ENCODE assay signal across 11 cellular contexts in genomic region chr5:74642543-74642863, GRCh38. TPM values are rescaled to one million over a fixed set of nuclear protein-coding genes. Genes with fewer than 3 reads are reported as not detected.
DNase-seq lines count a peak whose midpoint lies in the region; ATAC-seq and TF ChIP-seq lines count a peak whose summit lies in the region.
"Had no signal": no experiment of that assay in that cellular context is flagged by ENCODE, and none has a peak within 500 bp of the region (broad histone marks: within the 10 kb centered on the region; RNA-seq: fewer than 3 reads in every experiment).

No MANE protein-coding gene starts in this region.

- H4K91ac ChIP-seq in H9 (ENCODE audit: insufficient read length, low read depth, low read length) = no peak overlapping the region

- H3K23me2 ChIP-seq in H9 (ENCODE audit: insufficient read length, low read depth, low read length, poor library complexity, severe bottlenecking) = peaks cover 27% of the 10 kb centered on the region

- peaks cover 21 to 33% of the 10 kb centered on the region in 2 experiments for H3K4me1 Mint-ChIP-seq in H9
- H3K4me1 Mint-ChIP-seq in activated T-helper 17 cell treated with anti-CD3 and anti-CD28 coated beads, Interleukin-2, amount 50 U/mL, for 72 hours = peaks cover 19% of the 10 kb centered on the region
- H3K4me1 Mint-ChIP-seq in activated T-cell treated with anti-CD3 and anti-CD28 coated beads, Interleukin-2, amount 50 U/mL, for 72 hours (ENCODE audit: low read depth) = peaks cover 50% of the 10 kb centered on the region

- H3K27me3 ChIP-seq in H9 (ENCODE audit: insufficient read depth, low read length) = peaks cover 3% of the 10 kb centered on the region; the same call in 1 of the 2 replicates
- H3K27me3 ChIP-seq in iPS-15b (ENCODE audit: control insufficient read depth, insufficient read depth, low read length) = peaks cover 44% of the 10 kb centered on the region
- H3K27me3 ChIP-seq in psoas muscle (ENCODE audit: insufficient read depth in 3 of 3, low read length in 2 of 3) = no peaks in the 10 kb centered on the region
- H3K27me3 ChIP-seq: testis had no signal

- H3K4me2 ChIP-seq in H9 (ENCODE audit: insufficient read depth, insufficient read length, low read length) = peak overlapping the region; percentile 96

- H3K27ac ChIP-seq in H9 (ENCODE audit: insufficient read length, low read depth, low read length) (no peak overlapping the region), psoas muscle (peak overlapping the region; percentile 82), caudate nucleus (ENCODE audit: low read depth, low read length) (no peak overlapping the region)

- H2BK20ac ChIP-seq in H9 (ENCODE audit: low read depth, low read length, poor library complexity, severe bottlenecking) = no peak overlapping the region

- intact Hi-C loops in psoas muscle (cut with DNase I) = loop anchor here (5.0 to 10.0 kb wide), 5 partner anchors 348 to 655 kb away; no protein-coding TSS in a partner anchor

- H3K4ac ChIP-seq in H9 (ENCODE audit: low read depth, low read length) = no peak overlapping the region

- H3K9me3 ChIP-seq in H9 (ENCODE audit: control insufficient read depth, low read depth, low read length) (no peaks in the 10 kb centered on the region), iPS-15b (ENCODE audit: control insufficient read depth, insufficient read depth, low read length) (no peaks in the 10 kb centered on the region), psoas muscle (no peaks in the 10 kb centered on the region)
- H3K9me3 ChIP-seq: testis had no signal

- no peak overlapping the region for H4K8ac ChIP-seq in H9 (replicated peaks; ENCODE audit: insufficient read length, low read depth, low read length)

- H3K4me1 ChIP-seq in H9 (ENCODE audit: insufficient read depth, low read length) (peaks cover 4% of the 10 kb centered on the region; the same call in 1 of the 2 replicates), iPS-15b (ENCODE audit: control insufficient read depth, insufficient read depth, low read length) (peaks cover 9% of the 10 kb centered on the region), psoas muscle (peaks cover 18% of the 10 kb centered on the region)

- H3K9me3 Mint-ChIP-seq in H9 = no peaks in the 10 kb centered on the region
- H3K9me3 Mint-ChIP-seq in activated T-helper 17 cell treated with anti-CD3 and anti-CD28 coated beads, Interleukin-2, amount 50 U/mL, for 72 hours = no peaks in the 10 kb centered on the region
- H3K9me3 Mint-ChIP-seq in activated T-cell treated with anti-CD3 and anti-CD28 coated beads, Interleukin-2, amount 50 U/mL, for 72 hours = no peaks in the 10 kb centered on the region
- H3K9me3 Mint-ChIP-seq: activated CD4-positive, alpha-beta memory T cell treated with anti-CD3 and anti-CD28 coated beads, Interleukin-2, amount 10 ng/mL, durations not matched to agents 7 days and 5 days; T-helper 1 cell treated with Interleukin-12 subunit alpha and Interleukin-12 subunit beta and Interleukin-4 antibody, amounts not matched to agents 30 μg/mL and 1 μg/mL, for 36 hours had no signal

- H3K56ac ChIP-seq in H9 (ENCODE audit: insufficient read length, low read depth, low read length) = no peak overlapping the region

- H2BK15ac ChIP-seq in H9 (ENCODE audit: low read depth, low read length) = no peak overlapping the region

- ATAC-seq in activated T-helper 17 cell treated with anti-CD3 and anti-CD28 coated beads, Interleukin-2, amount 50 U/mL, for 72 hours (replicated peaks) = no peak
- ATAC-seq in psoas muscle = no peak
- no peak for ATAC-seq in activated T-cell treated with anti-CD3 and anti-CD28 coated beads, Interleukin-2, amount 50 U/mL, for 72 hours (replicated peaks in 1 of 2)

- no peak overlapping the region for H3K27ac Mint-ChIP-seq in H9
- no peak overlapping the region for H3K27ac Mint-ChIP-seq in activated T-helper 17 cell treated with anti-CD3 and anti-CD28 coated beads, Interleukin-2, amount 50 U/mL, for 72 hours
- H3K27ac Mint-ChIP-seq in activated T-cell treated with anti-CD3 and anti-CD28 coated beads, Interleukin-2, amount 50 U/mL, for 72 hours = no peak overlapping the region
- H3K27ac Mint-ChIP-seq: activated CD4-positive, alpha-beta memory T cell treated with anti-CD3 and anti-CD28 coated beads, Interleukin-2, amount 10 ng/mL, durations not matched to agents 7 days and 5 days; T-helper 1 cell treated with Interleukin-12 subunit alpha and Interleukin-12 subunit beta and Interleukin-4 antibody, amounts not matched to agents 30 μg/mL and 1 μg/mL, for 36 hours had no signal

- no peaks in the 10 kb centered on the region for H3K79me1 ChIP-seq in H9 (ENCODE audit: insufficient read depth, low read depth, low read length, poor library complexity, severe bottlenecking)

- H4K20me1 ChIP-seq in H9 (ENCODE audit: control insufficient read depth, insufficient read depth, insufficient read length) = no peaks in the 10 kb centered on the region

- no peak overlapping the region for H3T11ph ChIP-seq in H9 (ENCODE audit: low read length)

- no peak for DNase-seq in H9
- DNase-seq in psoas muscle = no peak
- no peak for DNase-seq in NCI-H524 treated with DMSO at 0.1 percent for 48 hours (lab: John Stamatoyannopoulos, UW)
- DNase-seq in activated T-cell treated with anti-CD3 and anti-CD28 coated beads, Interleukin-2, amount 50 U/mL, for 72 hours = no peak
- DNase-seq in caudate nucleus (lab: John Stamatoyannopoulos, UW) = no peak
- DNase-seq in NOMO-1 treated with DMSO at 0.1 percent for 48 hours (lab: John Stamatoyannopoulos, UW; ENCODE audit: unreplicated experiment) = no peak
- DNase-seq: activated CD4-positive, alpha-beta memory T cell treated with anti-CD3 and anti-CD28 coated beads, Interleukin-2, amount 10 ng/mL, durations not matched to agents 7 days and 5 days had no signal

- no peaks in the 10 kb centered on the region for H3K36me3 ChIP-seq in iPS-15b (ENCODE audit: control insufficient read depth, insufficient read depth, low read length)
- no peaks in the 10 kb centered on the region for H3K36me3 ChIP-seq in psoas muscle (ENCODE audit: insufficient read depth in 1 of 2, low read depth in 1 of 2)

- no peak overlapping the region for H2AFZ ChIP-seq in H9 (ENCODE audit: low read length)

- H2AK5ac ChIP-seq in H9 (ENCODE audit: insufficient read length, low read length) = no peak overlapping the region

- no peak overlapping the region for H3K18ac ChIP-seq in H9 (ENCODE audit: insufficient read length, low read depth, low read length)

- no CpG with 5 or more reads among the region's 6 CpGs for WGBS in H9 (ENCODE audit: extremely low coverage, insufficient read length, low lambda C conversion rate)
- WGBS in psoas muscle, 3 donors = 84 to 90% (median 87%) methylated on average over 6 of the region's 6 CpGs

- H3K36me3 Mint-ChIP-seq in H9 (ENCODE audit: insufficient read depth in 1 of 3, low read depth in 3 of 3) = no peaks in the 10 kb centered on the region; a peak in 1 of 7 replicates
- H3K36me3 Mint-ChIP-seq in activated T-helper 17 cell treated with anti-CD3 and anti-CD28 coated beads, Interleukin-2, amount 50 U/mL, for 72 hours (ENCODE audit: low read depth) = no peaks in the 10 kb centered on the region
- H3K36me3 Mint-ChIP-seq in activated T-cell treated with anti-CD3 and anti-CD28 coated beads, Interleukin-2, amount 50 U/mL, for 72 hours (ENCODE audit: insufficient read depth in 2 of 2) = no peaks in the 10 kb centered on the region

- no peak overlapping the region for H3K9ac ChIP-seq in H9 (ENCODE audit: extremely low read depth, insufficient read length, low read length)
- no peak overlapping the region for H3K9ac ChIP-seq in iPS-15b (ENCODE audit: low read depth, low read length)

- H3K14ac ChIP-seq in H9 (ENCODE audit: insufficient read depth, low read length) = no peak overlapping the region

- H2BK12ac ChIP-seq in H9 (ENCODE audit: insufficient read length, low read depth, low read length) = no peak overlapping the region

- H4K5ac ChIP-seq in H9 (ENCODE audit: insufficient read length, low read depth, low read length) = no peak overlapping the region

- peaks cover 2% of the 10 kb centered on the region; the same call in 1 of the 2 replicates for H3K79me2 ChIP-seq in H9 (ENCODE audit: insufficient read depth, low read length)

- no peak overlapping the region for H2BK120ac ChIP-seq in H9 (ENCODE audit: low read depth, low read length, poor library complexity, severe bottlenecking)

- H3K4me3 ChIP-seq in iPS-15b (ENCODE audit: low read depth, low read length) (peak overlapping the region; percentile 90), psoas muscle (no peak overlapping the region)

- TF ChIP-seq CTCF in H9 (conservative IDR thresholded peaks at IDR 0.05) (no peak), psoas muscle (IDR thresholded peaks at IDR 0.05) (no peak)

- no peak overlapping the region for H3K23ac ChIP-seq in H9 (ENCODE audit: insufficient read length, low read depth, low read length)

- H3K4me3 Mint-ChIP-seq in H9 = peak overlapping the region in 1 of 2 experiments; percentile 86; a peak in 2 of 5 replicates
- peak overlapping the region; percentile 81 for H3K4me3 Mint-ChIP-seq in activated T-helper 17 cell treated with anti-CD3 and anti-CD28 coated beads, Interleukin-2, amount 50 U/mL, for 72 hours
- H3K4me3 Mint-ChIP-seq in activated T-cell treated with anti-CD3 and anti-CD28 coated beads, Interleukin-2, amount 50 U/mL, for 72 hours = peak overlapping the region in 1 of 2 donors; percentile 97

- peaks cover 55% of the 10 kb centered on the region for H3K27me3 Mint-ChIP-seq in H9 (ENCODE audit: low read depth)
- peaks cover 6% of the 10 kb centered on the region for H3K27me3 Mint-ChIP-seq in activated T-helper 17 cell treated with anti-CD3 and anti-CD28 coated beads, Interleukin-2, amount 50 U/mL, for 72 hours
- H3K27me3 Mint-ChIP-seq in activated T-cell treated with anti-CD3 and anti-CD28 coated beads, Interleukin-2, amount 50 U/mL, for 72 hours (ENCODE audit: low read depth) = peaks cover 76% of the 10 kb centered on the region

- H2BK5ac ChIP-seq in H9 (ENCODE audit: insufficient read length, low read length) = no peak overlapping the region

RNA-seq across cellular contexts. Expression of gene ENC1, which starts 2.0 kb away (rescaled TPM):
- 14.4 and 15.5 TPM in 2 replicates for total RNA-seq in H9 (2021)
- total RNA-seq in activated T-helper 17 cell treated with anti-CD3 and anti-CD28 coated beads, Interleukin-2, amount 50 U/mL, for 72 hours = under 1 TPM; 0.42 to 0.89 TPM
- 10 to 100 TPM in 2 of 4 donors, 1 to 10 TPM in 2; 2.4 to 28.3 (median 10.6) TPM for total RNA-seq in psoas muscle
- 1 to 10 TPM in 2 of 3 donors, under 1 TPM in 1; 0.58 to 2.8 (median 1.1) TPM for polyA plus RNA-seq in psoas muscle
- 1 to 10 TPM in 1 of 2 donors, under 1 TPM in 1; 0.60 to 1.9 TPM for total RNA-seq in activated T-cell treated with anti-CD3 and anti-CD28 coated beads, Interleukin-2, amount 50 U/mL, for 72 hours

RNA-seq across cellular contexts. Expression of gene HEXB, which starts 42.5 kb away (rescaled TPM):
- total RNA-seq in H9 (2021) (53.7 and 56.3 TPM in 2 replicates), psoas muscle (10 to 100 TPM; 48.1 to 63.3 (median 50.3) TPM)
- 10 to 100 TPM; 42.4 to 79.0 TPM for total RNA-seq in activated T-helper 17 cell treated with anti-CD3 and anti-CD28 coated beads, Interleukin-2, amount 50 U/mL, for 72 hours
- 10 to 100 TPM; 31.0 to 48.4 (median 43.9) TPM for polyA plus RNA-seq in psoas muscle
- 10 to 100 TPM; 44.5 to 45.8 TPM for total RNA-seq in activated T-cell treated with anti-CD3 and anti-CD28 coated beads, Interleukin-2, amount 50 U/mL, for 72 hours
